20 cellular contexts compared by ENCODE assay signal in the genomic region with DNA sequence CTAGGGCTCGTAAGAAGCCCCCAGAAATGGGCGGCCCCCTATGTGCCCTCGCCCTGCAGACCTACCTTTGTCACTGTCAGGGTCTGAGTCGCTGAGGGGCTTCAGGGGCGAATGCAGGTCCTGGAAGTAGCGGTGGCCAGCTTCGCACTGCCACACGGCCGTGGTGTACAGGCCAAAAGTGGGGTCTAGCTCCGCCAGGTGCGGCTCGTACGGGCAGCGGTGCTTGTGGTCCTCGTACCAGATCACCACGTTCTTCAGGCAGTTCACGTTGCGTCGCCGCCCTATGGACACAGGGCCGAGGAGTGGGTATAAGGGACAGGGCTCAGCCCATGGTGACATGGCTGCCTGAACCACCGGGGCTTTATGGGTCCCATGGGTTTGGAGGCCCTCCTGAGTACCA. TPM values are rescaled to one million over a fixed set of nuclear protein-coding genes. Genes with fewer than 3 reads are reported as not detected.
"Had no signal": no experiment of that assay in that cellular context is flagged by ENCODE, and none has a peak within 500 bp of the region (broad histone marks: within the 10 kb centered on the region; RNA-seq: fewer than 3 reads in every experiment).

No MANE protein-coding gene starts in this region.

- H3K9me3 ChIP-seq: colonic mucosa, mucosa of descending colon, ovary, right atrium auricular region, sigmoid colon, thoracic aorta, transverse colon had no signal

- H3K27me3 ChIP-seq: colonic mucosa, hepatocyte, ovary, right atrium auricular region, sigmoid colon, transverse colon had no signal

- H3K4me3 ChIP-seq: colonic mucosa, hepatocyte, mucosa of descending colon, ovary, right atrium auricular region, sigmoid colon, skin epidermis, thoracic aorta, transverse colon had no signal

- DNase-seq: stimulated activated naive B cell treated with anti-CD40 and anti-IgM and Interleukin-4, amounts not matched to agents 10 μg/mL and 1 μg/mL and 100 μg/mL, for 72 hours had no signal

- H3K36me3 ChIP-seq: ovary, transverse colon had no signal

- H3K27ac ChIP-seq: colonic mucosa, hepatocyte, ovary, right atrium auricular region, sigmoid colon, skin epidermis, thoracic aorta, transverse colon had no signal

- H2AFZ ChIP-seq: hepatocyte had no signal

- H3K4me1 ChIP-seq: colonic mucosa, right atrium auricular region had no signal

- H3K4me2 ChIP-seq: hepatocyte had no signal

RNA-seq across cellular contexts. Expression of gene ELAVL3, which starts 15.0 kb away (rescaled TPM):
- total RNA-seq: dermis blood vessel endothelial cell; endothelial cell of umbilical vein; kidney epithelial cell; liver; lung microvascular endothelial cell; naive thymus-derived CD8-positive, alpha-beta T cell; ovary; posterior vena cava; right atrium auricular region; subcutaneous adipose tissue; thoracic aorta; ureter had no signal
- polyA plus RNA-seq: endothelial cell of umbilical vein; liver; naive thymus-derived CD8-positive, alpha-beta T cell; ovary had no signal

RNA-seq across cellular contexts. Expression of gene CNN1, which starts 42.8 kb away (rescaled TPM):
- total RNA-seq: endothelial cell of umbilical vein; naive thymus-derived CD8-positive, alpha-beta T cell had no signal
- polyA plus RNA-seq: naive thymus-derived CD8-positive, alpha-beta T cell; neural cell had no signal
